In the genomic region with DNA sequence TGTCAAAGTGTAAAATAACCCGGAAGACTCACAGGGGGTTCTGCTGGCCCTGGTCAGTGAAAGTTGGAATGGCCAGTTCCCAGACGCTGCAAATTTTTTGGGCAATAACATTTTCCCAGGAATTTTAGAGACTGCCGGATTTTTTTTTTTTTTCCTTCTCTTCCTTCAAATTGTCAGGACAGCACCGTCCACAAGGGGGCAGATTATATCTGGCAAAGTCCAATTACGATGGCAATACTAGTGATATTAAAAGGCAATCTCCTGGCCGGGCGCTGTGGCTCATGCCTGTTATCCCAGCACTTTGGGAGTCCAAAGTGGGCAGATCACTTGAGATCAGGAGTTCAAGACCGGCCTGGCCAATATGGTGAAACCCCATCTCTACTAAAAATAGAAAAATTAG, we compare ENCODE assay signal across 8 cellular contexts. TPM values are rescaled to one million over a fixed set of nuclear protein-coding genes. Genes with fewer than 3 reads are reported as not detected.
DNase-seq lines count a peak whose midpoint lies in the region; ATAC-seq and TF ChIP-seq lines count a peak whose summit lies in the region.

No MANE protein-coding gene starts in this region.

- TF ChIP-seq CTCF in LNCaP clone FGC (IDR thresholded peaks at IDR 0.05; ENCODE audit: control insufficient read depth, extremely low read depth, insufficient read depth): peak; percentile 55
- peak; percentile 51 for TF ChIP-seq CTCF in epithelial cell of esophagus (IDR thresholded peaks at IDR 0.05; ENCODE audit: insufficient read depth, low read depth, low read length, missing control alignments)

- H3K4me3 ChIP-seq in LNCaP clone FGC (ENCODE audit: low read depth, low read length) (no peak overlapping the region), epithelial cell of esophagus (ENCODE audit: low read length) (no peak overlapping the region)

- POLR2A ChIA-PET in naive thymus-derived CD8-positive, alpha-beta T cell (lab: Charles Lee): interaction anchor here (0.7 kb wide), 1 partner anchor 11 kb away, joined by 3 read pairs; no protein-coding TSS in a partner anchor

- DNase-seq in NCI-H510A treated with DMSO at 0.1 percent for 48 hours (lab: John Stamatoyannopoulos, UW) (peak; percentile 42), NCI-H510A (lab: John Stamatoyannopoulos, UW) (no peak), LNCaP clone FGC (ENCODE audit: low read depth) (no peak), T-helper 9 cell (peak; percentile 26), epithelial cell of esophagus (ENCODE audit: low read depth) (peak; percentile 54)
- DNase-seq in naive thymus-derived CD8-positive, alpha-beta T cell: peak in 9 of 10 donors; percentile 6 to 67 (median 22)

- H3K27me3 Mint-ChIP-seq in naive thymus-derived CD8-positive, alpha-beta T cell: no peaks in the 10 kb centered on the region

- no peaks in the 10 kb centered on the region for H3K36me3 Mint-ChIP-seq in naive thymus-derived CD8-positive, alpha-beta T cell

- no peaks in the 10 kb centered on the region for H3K9me3 Mint-ChIP-seq in naive thymus-derived CD8-positive, alpha-beta T cell

- H3K4me3 Mint-ChIP-seq in naive thymus-derived CD8-positive, alpha-beta T cell: no peak overlapping the region

- peak overlapping the region in 1 of 10 donors; percentile 41 for H3K27ac Mint-ChIP-seq in naive thymus-derived CD8-positive, alpha-beta T cell

- ATAC-seq in naive thymus-derived CD8-positive, alpha-beta T cell: no peak
- ATAC-seq in HG02840 (IDR thresholded peaks at IDR 0.05; ENCODE audit: low FRiP score, unreplicated experiment) (no peak), GM19324 (IDR thresholded peaks at IDR 0.05; ENCODE audit: low FRiP score, unreplicated experiment) (no peak)

- peaks cover 0 to 8% (median 3%) of the 10 kb centered on the region in 4 donors for H3K4me1 Mint-ChIP-seq in naive thymus-derived CD8-positive, alpha-beta T cell

RNA-seq across cellular contexts. Expression of gene SLC25A5, which starts 20.5 kb away (rescaled TPM):
- 100 to 1,000 TPM; 104 to 106 TPM for total RNA-seq in naive thymus-derived CD8-positive, alpha-beta T cell
- polyA plus RNA-seq in naive thymus-derived CD8-positive, alpha-beta T cell: 100 to 1,000 TPM; 258 to 271 (median 271) TPM

Comparison
In these comparisons a context has a peak if more than half of its experiments do, and no peak if none do; other contexts are left out.
1. DNase-seq: peak in NCI-H510A treated with DMSO at 0.1 percent for 48 hours (single experiment), T-helper 9 cell (single experiment), epithelial cell of esophagus (single experiment) and naive thymus-derived CD8-positive, alpha-beta T cell (9 of 10); none in NCI-H510A (single experiment) and LNCaP clone FGC (single experiment).